In the genomic region with DNA sequence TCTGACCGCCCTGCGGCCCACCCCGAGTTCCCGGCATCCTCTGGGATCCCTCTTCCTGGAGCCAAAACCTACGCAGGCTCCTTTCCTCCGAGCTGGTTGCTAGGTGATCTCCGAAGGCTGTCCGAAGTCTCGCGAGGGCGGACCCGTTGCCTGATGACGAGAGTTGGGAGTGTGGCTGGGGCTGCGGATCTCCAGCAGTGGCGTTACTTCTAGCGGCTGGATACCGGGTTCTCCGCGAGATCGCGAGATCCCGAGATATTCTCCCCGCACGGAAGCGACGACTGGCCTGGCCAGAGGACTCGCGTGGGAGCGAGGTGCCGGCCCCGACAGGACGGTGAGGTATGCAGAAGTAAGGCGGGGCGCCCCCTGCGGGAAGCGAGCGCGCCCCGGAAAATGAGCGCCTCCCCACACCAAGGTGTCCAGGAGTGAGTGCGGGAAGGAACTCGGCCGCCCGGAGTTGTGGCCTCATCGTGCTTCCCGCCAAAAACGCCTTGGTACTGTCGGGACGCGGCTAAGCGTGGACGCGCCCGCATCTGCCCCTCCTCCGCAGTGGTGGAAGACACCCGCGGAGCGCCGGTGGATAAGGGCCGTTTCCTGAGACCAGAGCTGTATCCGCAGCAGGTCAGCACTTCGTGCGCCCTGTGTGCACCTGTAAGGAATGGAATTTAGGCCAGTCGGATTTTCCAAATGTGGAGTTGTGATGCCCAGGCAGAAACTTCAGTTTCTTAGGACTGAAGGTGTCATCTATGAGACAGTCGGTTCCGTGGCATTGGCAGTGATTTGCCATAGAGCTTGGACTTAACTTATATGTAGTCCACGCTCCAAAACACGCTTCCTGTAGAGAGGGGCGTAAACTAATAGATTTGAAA, we compare ENCODE assay signal across 1 cellular context.
A peak's percentile ranks its signal among the peaks of the same experiment; 100 is the strongest.
TF ChIP-seq lines count a peak whose summit lies in the region.

A gene (plus strand): TSS at position 146 of the 869 bp plus-strand sequence. CDS start 1,426 bp downstream, outside the sequence.

TF ChIP-seq in HepG2, 621 proteins besides CTCF, POLR2A, EP300 and RAD21 (continued from another document):
- TF ChIP-seq, protein P1, sequence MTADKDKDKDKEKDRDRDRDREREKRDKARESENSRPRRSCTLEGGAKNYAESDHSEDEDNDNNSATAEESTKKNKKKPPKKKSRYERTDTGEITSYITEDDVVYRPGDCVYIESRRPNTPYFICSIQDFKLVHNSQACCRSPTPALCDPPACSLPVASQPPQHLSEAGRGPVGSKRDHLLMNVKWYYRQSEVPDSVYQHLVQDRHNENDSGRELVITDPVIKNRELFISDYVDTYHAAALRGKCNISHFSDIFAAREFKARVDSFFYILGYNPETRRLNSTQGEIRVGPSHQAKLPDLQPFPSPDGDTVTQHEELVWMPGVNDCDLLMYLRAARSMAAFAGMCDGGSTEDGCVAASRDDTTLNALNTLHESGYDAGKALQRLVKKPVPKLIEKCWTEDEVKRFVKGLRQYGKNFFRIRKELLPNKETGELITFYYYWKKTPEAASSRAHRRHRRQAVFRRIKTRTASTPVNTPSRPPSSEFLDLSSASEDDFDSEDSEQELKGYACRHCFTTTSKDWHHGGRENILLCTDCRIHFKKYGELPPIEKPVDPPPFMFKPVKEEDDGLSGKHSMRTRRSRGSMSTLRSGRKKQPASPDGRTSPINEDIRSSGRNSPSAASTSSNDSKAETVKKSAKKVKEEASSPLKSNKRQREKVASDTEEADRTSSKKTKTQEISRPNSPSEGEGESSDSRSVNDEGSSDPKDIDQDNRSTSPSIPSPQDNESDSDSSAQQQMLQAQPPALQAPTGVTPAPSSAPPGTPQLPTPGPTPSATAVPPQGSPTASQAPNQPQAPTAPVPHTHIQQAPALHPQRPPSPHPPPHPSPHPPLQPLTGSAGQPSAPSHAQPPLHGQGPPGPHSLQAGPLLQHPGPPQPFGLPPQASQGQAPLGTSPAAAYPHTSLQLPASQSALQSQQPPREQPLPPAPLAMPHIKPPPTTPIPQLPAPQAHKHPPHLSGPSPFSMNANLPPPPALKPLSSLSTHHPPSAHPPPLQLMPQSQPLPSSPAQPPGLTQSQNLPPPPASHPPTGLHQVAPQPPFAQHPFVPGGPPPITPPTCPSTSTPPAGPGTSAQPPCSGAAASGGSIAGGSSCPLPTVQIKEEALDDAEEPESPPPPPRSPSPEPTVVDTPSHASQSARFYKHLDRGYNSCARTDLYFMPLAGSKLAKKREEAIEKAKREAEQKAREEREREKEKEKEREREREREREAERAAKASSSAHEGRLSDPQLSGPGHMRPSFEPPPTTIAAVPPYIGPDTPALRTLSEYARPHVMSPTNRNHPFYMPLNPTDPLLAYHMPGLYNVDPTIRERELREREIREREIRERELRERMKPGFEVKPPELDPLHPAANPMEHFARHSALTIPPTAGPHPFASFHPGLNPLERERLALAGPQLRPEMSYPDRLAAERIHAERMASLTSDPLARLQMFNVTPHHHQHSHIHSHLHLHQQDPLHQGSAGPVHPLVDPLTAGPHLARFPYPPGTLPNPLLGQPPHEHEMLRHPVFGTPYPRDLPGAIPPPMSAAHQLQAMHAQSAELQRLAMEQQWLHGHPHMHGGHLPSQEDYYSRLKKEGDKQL (CRISPR knock-in tag; IDR thresholded peaks at IDR 0.05; ENCODE audit: low read depth) = no peak
- TF ChIP-seq, protein P2, sequence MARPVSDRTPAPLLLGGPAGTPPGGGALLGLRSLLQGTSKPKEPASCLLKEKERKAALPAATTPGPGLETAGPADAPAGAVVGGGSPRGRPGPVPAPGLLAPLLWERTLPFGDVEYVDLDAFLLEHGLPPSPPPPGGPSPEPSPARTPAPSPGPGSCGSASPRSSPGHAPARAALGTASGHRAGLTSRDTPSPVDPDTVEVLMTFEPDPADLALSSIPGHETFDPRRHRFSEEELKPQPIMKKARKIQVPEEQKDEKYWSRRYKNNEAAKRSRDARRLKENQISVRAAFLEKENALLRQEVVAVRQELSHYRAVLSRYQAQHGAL (CRISPR knock-in tag; IDR thresholded peaks at IDR 0.05; ENCODE audit: not compliant biosample characterization) = no peak
- no peak for TF ChIP-seq SNRNP70 (IDR thresholded peaks at IDR 0.05; ENCODE audit: low read depth, low read length)
- TF ChIP-seq SOX5 (CRISPR knock-in tag; IDR thresholded peaks at IDR 0.05; ENCODE audit: borderline replicate concordance) = peak; percentile 39
- no peak for TF ChIP-seq ZNF567 (CRISPR knock-in tag; IDR thresholded peaks at IDR 0.05; ENCODE audit: borderline replicate concordance)
- 0 out of 2 replicates have a peak, but pooled peaks have one; percentile 36 for TF ChIP-seq ISX (CRISPR knock-in tag; conservative IDR thresholded peaks at IDR 0.05)
- TF ChIP-seq ZNF644 (CRISPR knock-in tag; IDR thresholded peaks at IDR 0.05; ENCODE audit: low read depth) = peak; percentile 31; the same call in 1 of the 2 replicates
- TF ChIP-seq, protein P3, sequence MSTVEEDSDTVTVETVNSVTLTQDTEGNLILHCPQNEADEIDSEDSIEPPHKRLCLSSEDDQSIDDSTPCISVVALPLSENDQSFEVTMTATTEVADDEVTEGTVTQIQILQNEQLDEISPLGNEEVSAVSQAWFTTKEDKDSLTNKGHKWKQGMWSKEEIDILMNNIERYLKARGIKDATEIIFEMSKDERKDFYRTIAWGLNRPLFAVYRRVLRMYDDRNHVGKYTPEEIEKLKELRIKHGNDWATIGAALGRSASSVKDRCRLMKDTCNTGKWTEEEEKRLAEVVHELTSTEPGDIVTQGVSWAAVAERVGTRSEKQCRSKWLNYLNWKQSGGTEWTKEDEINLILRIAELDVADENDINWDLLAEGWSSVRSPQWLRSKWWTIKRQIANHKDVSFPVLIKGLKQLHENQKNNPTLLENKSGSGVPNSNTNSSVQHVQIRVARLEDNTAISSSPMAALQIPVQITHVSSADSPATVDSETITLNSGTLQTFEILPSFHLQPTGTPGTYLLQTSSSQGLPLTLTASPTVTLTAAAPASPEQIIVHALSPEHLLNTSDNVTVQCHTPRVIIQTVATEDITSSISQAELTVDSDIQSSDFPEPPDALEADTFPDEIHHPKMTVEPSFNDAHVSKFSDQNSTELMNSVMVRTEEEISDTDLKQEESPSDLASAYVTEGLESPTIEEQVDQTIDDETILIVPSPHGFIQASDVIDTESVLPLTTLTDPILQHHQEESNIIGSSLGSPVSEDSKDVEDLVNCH (CRISPR knock-in tag; IDR thresholded peaks at IDR 0.05) = peak; percentile 84; the same call in 1 of the 2 replicates
- TF ChIP-seq ZBTB38 (CRISPR knock-in tag; IDR thresholded peaks at IDR 0.05) = peak; percentile 77
- peak; percentile 58 for TF ChIP-seq ZEB1 (IDR thresholded peaks at IDR 0.05; ENCODE audit: insufficient replicate concordance, low read depth)
- TF ChIP-seq, protein P4, sequence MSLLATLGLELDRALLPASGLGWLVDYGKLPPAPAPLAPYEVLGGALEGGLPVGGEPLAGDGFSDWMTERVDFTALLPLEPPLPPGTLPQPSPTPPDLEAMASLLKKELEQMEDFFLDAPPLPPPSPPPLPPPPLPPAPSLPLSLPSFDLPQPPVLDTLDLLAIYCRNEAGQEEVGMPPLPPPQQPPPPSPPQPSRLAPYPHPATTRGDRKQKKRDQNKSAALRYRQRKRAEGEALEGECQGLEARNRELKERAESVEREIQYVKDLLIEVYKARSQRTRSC (CRISPR knock-in tag; IDR thresholded peaks at IDR 0.05; ENCODE audit: low read depth) = 0 out of 2 replicates have a peak, but pooled peaks have one; percentile 69
